8 cellular contexts compared by ENCODE assay signal in the genomic region with DNA sequence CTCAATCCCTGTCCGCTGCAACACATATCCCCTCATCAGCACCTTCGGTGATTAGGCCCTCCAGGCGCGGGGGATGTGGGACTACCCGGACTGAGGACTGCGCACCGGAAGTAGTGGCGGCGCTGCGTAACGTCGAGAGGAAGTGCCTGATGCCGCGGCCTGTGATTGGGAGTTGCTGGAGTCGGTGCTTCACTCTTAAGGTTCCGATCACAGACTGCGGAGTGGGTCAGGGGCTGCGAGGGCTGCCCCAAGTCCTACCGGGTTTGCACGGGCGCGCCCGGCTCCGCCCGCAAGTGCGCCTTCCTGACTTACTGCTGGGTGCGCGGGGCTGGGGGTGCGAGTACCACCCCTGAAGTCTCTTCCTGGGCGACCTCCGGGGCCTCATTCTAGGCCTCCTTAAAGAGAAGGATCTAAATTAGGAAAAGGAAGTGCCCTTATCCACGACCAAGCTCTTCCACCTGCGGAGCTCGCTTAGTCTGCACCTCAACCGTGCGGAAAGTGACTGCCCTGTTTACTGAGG. TPM values are rescaled to one million over a fixed set of nuclear protein-coding genes. Genes with fewer than 3 reads are reported as not detected.
A peak's percentile ranks its signal among the peaks of the same experiment; 100 is the strongest.
DNase-seq lines count a peak whose midpoint lies in the region; TF ChIP-seq lines count a peak whose summit lies in the region.

A gene (plus strand): TSS at position 192 of the 520 bp plus-strand sequence. CDS start 1,822 bp downstream, outside the sequence.

- peaks cover 21% of the 10 kb centered on the region for H3K36me3 Mint-ChIP-seq in nephron (ENCODE audit: low read depth)

- DNase-seq in EH (ENCODE audit: low read depth) (peak; percentile 91), GOT3 (lab: John Stamatoyannopoulos, UW) (peak; percentile 42), LHCN-M2 (ENCODE audit: low read depth) (peak; percentile 90), SHP77 (lab: John Stamatoyannopoulos, UW) (peak; percentile 95 to 96), fibroblast of the aortic adventitia (ENCODE audit: low read depth) (peak; percentile 95)
- peak; percentile 84 for DNase-seq in activated effector memory CD4-positive, alpha-beta T cell treated with Interleukin-2 at 50 U/mL for 16 hours
- DNase-seq in stimulated activated naive CD4-positive, alpha-beta T cell treated with Interleukin-2 at 50 U/mL for 16 hours (lab: John Stamatoyannopoulos, UW) = peak; percentile 87

- TF ChIP-seq CTCF in fibroblast of the aortic adventitia (IDR thresholded peaks at IDR 0.05; ENCODE audit: insufficient read depth, low read length) (peak; percentile 12), nephron (IDR thresholded peaks at IDR 0.05; ENCODE audit: unreplicated experiment in 3 of 3) (no peak)

- H3K27me3 Mint-ChIP-seq in nephron (ENCODE audit: low read depth) = peaks cover 39% of the 10 kb centered on the region

- H3K9me3 Mint-ChIP-seq in nephron = peaks cover 2% of the 10 kb centered on the region

- H3K27ac Mint-ChIP-seq in nephron = peak within 1 kb of the TSS; percentile 11 to 56 (median 18)

- H3K4me3 Mint-ChIP-seq in nephron = peak within 1 kb of the TSS; percentile 91 to 93 (median 92)

- H3K4me3 ChIP-seq in fibroblast of the aortic adventitia (ENCODE audit: low read depth, low read length) = peak within 1 kb of the TSS; percentile 100

- peaks cover 17% of the 10 kb centered on the region for H3K4me1 Mint-ChIP-seq in nephron

RNA-seq across cellular contexts. Expression of the gene that starts here (rescaled TPM):
- total RNA-seq in LHCN-M2 (2014; rRNA removed) = 29.3 and 33.5 TPM in 2 replicates
- 20.6 TPM for polyA plus RNA-seq in LHCN-M2 (2012)
- 36.7 and 47.1 TPM in 2 replicates for total RNA-seq in fibroblast of the aortic adventitia (ENCODE audit: low replicate concordance)

Comparison
In these comparisons a context has a peak if more than half of its experiments do, and no peak if none do; other contexts are left out.
1. Peak in every context shown above with its lines: DNase-seq and H3K4me3 ChIP-seq.
2. DNase-seq: peak in every context shown above with its lines; median percentile 96 in SHP77; 95 in fibroblast of the aortic adventitia; 91 in EH; 90 in LHCN-M2; 87 in stimulated activated naive CD4-positive, alpha-beta T cell treated with Interleukin-2 at 50 U/mL for 16 hours; 84 in activated effector memory CD4-positive, alpha-beta T cell treated with Interleukin-2 at 50 U/mL for 16 hours; 42 in GOT3.